ENCODE assay signal across 17 cellular contexts in the genomic region with DNA sequence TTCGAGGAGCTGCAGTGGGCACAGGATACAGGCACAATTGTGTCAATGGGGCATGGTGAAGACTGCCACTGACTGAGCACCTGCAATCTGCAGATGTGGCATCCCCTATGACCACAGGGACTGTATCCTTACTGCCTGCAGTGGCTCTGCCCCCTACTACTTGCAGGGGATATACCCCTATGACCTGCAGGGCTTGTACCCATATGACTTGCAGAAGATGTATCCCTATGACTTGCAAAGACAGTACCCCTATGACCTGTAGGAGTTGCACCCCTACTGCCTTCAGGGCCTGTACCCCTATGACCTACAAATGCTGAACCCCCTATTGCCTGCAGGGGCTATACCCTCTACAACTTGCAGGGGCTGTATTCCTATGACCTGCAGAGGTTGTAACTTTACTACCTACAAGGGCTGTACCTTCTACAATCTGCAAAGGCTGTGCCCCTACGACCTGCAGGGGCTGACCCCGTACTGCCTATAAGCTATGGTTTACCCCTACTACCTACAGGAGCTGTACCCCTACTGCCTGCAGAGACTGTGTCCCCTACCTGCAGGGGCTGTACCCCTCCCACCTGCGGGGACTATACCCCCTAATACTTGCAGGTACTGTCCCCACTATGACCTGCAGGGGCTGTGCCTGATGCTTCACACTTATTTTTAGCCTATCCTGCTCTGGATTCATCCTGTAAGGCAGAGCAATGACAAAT.
A peak's percentile ranks its signal among the peaks of the same experiment; 100 is the strongest.
DNase-seq lines count a peak whose midpoint lies in the region; ATAC-seq and TF ChIP-seq lines count a peak whose summit lies in the region.
"Had no signal": no experiment of that assay in that cellular context is flagged by ENCODE, and none has a peak within 500 bp of the region (broad histone marks: within the 10 kb centered on the region; RNA-seq: fewer than 3 reads in every experiment).

No MANE protein-coding gene starts in this region.

- no peak for DNase-seq in stimulated activated naive CD8-positive, alpha-beta T cell treated with anti-CD3 and anti-CD28 coated beads, Interleukin-15, amount 100 ng/mL, for 72 hours
- no peak for DNase-seq in stimulated activated naive CD8-positive, alpha-beta T cell treated with anti-CD3 and anti-CD28 coated beads, Interleukin-15, Interleukin-2, amounts not matched to agents 100 U/mL and 50 U/mL, for 24 hours
- DNase-seq in naive thymus-derived CD4-positive, alpha-beta T cell: no peak
- DNase-seq in activated effector memory CD4-positive, alpha-beta T cell treated with Interleukin-2 at 50 U/mL for 16 hours: no peak
- DNase-seq in T-helper 9 cell: no peak
- DNase-seq in sigmoid colon: no peak
- DNase-seq: AML-193; Caco-2; CD4-positive, alpha-beta T cell; DMS153; DMS79; GDM1; H9 had no signal

- ATAC-seq in stimulated activated naive CD8-positive, alpha-beta T cell treated with anti-CD3 and anti-CD28 coated beads, Interleukin-15, amount 100 ng/mL, for 72 hours: peak; percentile 51
- no peak for ATAC-seq in stimulated activated naive CD8-positive, alpha-beta T cell treated with anti-CD3 and anti-CD28 coated beads, Interleukin-15, Interleukin-2, amounts not matched to agents 100 U/mL and 50 U/mL, for 24 hours
- peak; percentile 29 for ATAC-seq in naive thymus-derived CD4-positive, alpha-beta T cell
- ATAC-seq in stimulated activated memory B cell treated with anti-CD40 and anti-IgM and Interleukin-4, amounts not matched to agents 10 μg/mL and 1 μg/mL and 100 μg/mL, for 72 hours: peak; percentile 24
- ATAC-seq: A549 had no signal

- H3K9me3 ChIP-seq in naive thymus-derived CD4-positive, alpha-beta T cell (ENCODE audit: control insufficient read depth in 2 of 3, low read length in 3 of 3): no peaks in the 10 kb centered on the region
- H3K9me3 ChIP-seq in sigmoid colon: no peaks in the 10 kb centered on the region
- H3K9me3 ChIP-seq: A549, Caco-2 had no signal

- H3K4me1 ChIP-seq in naive thymus-derived CD4-positive, alpha-beta T cell (ENCODE audit: control insufficient read depth in 2 of 2, insufficient read depth in 2 of 2, low read length in 2 of 2): no peaks in the 10 kb centered on the region
- peaks cover 0 to 9% (median 0%) of the 10 kb centered on the region in 4 donors for H3K4me1 ChIP-seq in sigmoid colon
- H3K4me1 ChIP-seq: Caco-2 had no signal

- no peak for TF ChIP-seq EP300 in sigmoid colon (IDR thresholded peaks at IDR 0.05)

- no peak overlapping the region for H3K27ac Mint-ChIP-seq in stimulated activated naive CD8-positive, alpha-beta T cell treated with anti-CD3 and anti-CD28 coated beads, Interleukin-15, amount 100 ng/mL, for 72 hours
- H3K27ac Mint-ChIP-seq in naive thymus-derived CD4-positive, alpha-beta T cell: no peak overlapping the region
- no peak overlapping the region for H3K27ac Mint-ChIP-seq in stimulated activated memory B cell treated with anti-CD40 and anti-IgM and Interleukin-4, amounts not matched to agents 10 μg/mL and 1 μg/mL and 100 μg/mL, for 72 hours
- H3K27ac Mint-ChIP-seq: CD4-positive, alpha-beta T cell; H9 had no signal

- H3K36me3 ChIP-seq in naive thymus-derived CD4-positive, alpha-beta T cell (ENCODE audit: control insufficient read depth in 2 of 3, insufficient read depth in 3 of 3, low read length in 3 of 3): no peaks in the 10 kb centered on the region
- H3K36me3 ChIP-seq in sigmoid colon: no peaks in the 10 kb centered on the region

- H3K36me3 Mint-ChIP-seq in naive thymus-derived CD4-positive, alpha-beta T cell: no peaks in the 10 kb centered on the region
- no peaks in the 10 kb centered on the region for H3K36me3 Mint-ChIP-seq in stimulated activated memory B cell treated with anti-CD40 and anti-IgM and Interleukin-4, amounts not matched to agents 10 μg/mL and 1 μg/mL and 100 μg/mL, for 72 hours

- no peak for TF ChIP-seq POLR2A in sigmoid colon (IDR thresholded peaks at IDR 0.05)

- no peaks in the 10 kb centered on the region for H3K4me1 Mint-ChIP-seq in stimulated activated naive CD8-positive, alpha-beta T cell treated with anti-CD3 and anti-CD28 coated beads, Interleukin-15, amount 100 ng/mL, for 72 hours
- H3K4me1 Mint-ChIP-seq in naive thymus-derived CD4-positive, alpha-beta T cell: no peaks in the 10 kb centered on the region
- no peaks in the 10 kb centered on the region for H3K4me1 Mint-ChIP-seq in stimulated activated memory B cell treated with anti-CD40 and anti-IgM and Interleukin-4, amounts not matched to agents 10 μg/mL and 1 μg/mL and 100 μg/mL, for 72 hours
- H3K4me1 Mint-ChIP-seq: H9 had no signal

- CTCF ChIA-PET in naive thymus-derived CD4-positive, alpha-beta T cell (lab: Charles Lee): no interaction called here

- no peak overlapping the region for H3K27ac ChIP-seq in naive thymus-derived CD4-positive, alpha-beta T cell (ENCODE audit: low read depth, low read length)
- no peak overlapping the region for H3K27ac ChIP-seq in sigmoid colon
- H3K27ac ChIP-seq: 22Rv1, C4-2B had no signal

- peaks cover 0 to 24% of the 10 kb centered on the region in 2 donors for H3K9me3 Mint-ChIP-seq in stimulated activated naive CD8-positive, alpha-beta T cell treated with anti-CD3 and anti-CD28 coated beads, Interleukin-15, amount 100 ng/mL, for 72 hours
- peaks cover 0 to 7% (median 0%) of the 10 kb centered on the region in 11 donors for H3K9me3 Mint-ChIP-seq in naive thymus-derived CD4-positive, alpha-beta T cell
- H3K9me3 Mint-ChIP-seq in stimulated activated memory B cell treated with anti-CD40 and anti-IgM and Interleukin-4, amounts not matched to agents 10 μg/mL and 1 μg/mL and 100 μg/mL, for 72 hours: peaks cover 11% of the 10 kb centered on the region
- H3K9me3 Mint-ChIP-seq: H9 had no signal

- H3K4me3 ChIP-seq in naive thymus-derived CD4-positive, alpha-beta T cell (ENCODE audit: low read length): no peak overlapping the region
- no peak overlapping the region for H3K4me3 ChIP-seq in sigmoid colon
- H3K4me3 ChIP-seq: A549 had no signal

- TF ChIP-seq CTCF in sigmoid colon (IDR thresholded peaks at IDR 0.05): no peak

- no peaks in the 10 kb centered on the region for H3K27me3 ChIP-seq in naive thymus-derived CD4-positive, alpha-beta T cell (ENCODE audit: control insufficient read depth in 2 of 2, insufficient read depth in 2 of 2, low read length in 2 of 2)
- no peaks in the 10 kb centered on the region for H3K27me3 ChIP-seq in sigmoid colon

- intact Hi-C loops in naive thymus-derived CD4-positive, alpha-beta T cell (cut with micrococcal nuclease): no loop called here
- intact Hi-C loops in sigmoid colon (cut with DNase I): no loop called here

- H3K27me3 Mint-ChIP-seq in stimulated activated naive CD8-positive, alpha-beta T cell treated with anti-CD3 and anti-CD28 coated beads, Interleukin-15, amount 100 ng/mL, for 72 hours: no peaks in the 10 kb centered on the region
- H3K27me3 Mint-ChIP-seq in naive thymus-derived CD4-positive, alpha-beta T cell: no peaks in the 10 kb centered on the region
- no peaks in the 10 kb centered on the region for H3K27me3 Mint-ChIP-seq in stimulated activated memory B cell treated with anti-CD40 and anti-IgM and Interleukin-4, amounts not matched to agents 10 μg/mL and 1 μg/mL and 100 μg/mL, for 72 hours
- H3K27me3 Mint-ChIP-seq: CD4-positive, alpha-beta T cell had no signal

- WGBS in sigmoid colon, 2 donors: 72 to 78% methylated on average over 4 of the region's 4 CpGs

- H3K4me3 Mint-ChIP-seq in stimulated activated naive CD8-positive, alpha-beta T cell treated with anti-CD3 and anti-CD28 coated beads, Interleukin-15, amount 100 ng/mL, for 72 hours: no peak overlapping the region
- no peak overlapping the region for H3K4me3 Mint-ChIP-seq in naive thymus-derived CD4-positive, alpha-beta T cell
- H3K4me3 Mint-ChIP-seq in stimulated activated memory B cell treated with anti-CD40 and anti-IgM and Interleukin-4, amounts not matched to agents 10 μg/mL and 1 μg/mL and 100 μg/mL, for 72 hours: no peak overlapping the region
- H3K4me3 Mint-ChIP-seq: CD4-positive, alpha-beta T cell; H9 had no signal

- POLR2A ChIA-PET in naive thymus-derived CD4-positive, alpha-beta T cell (lab: Charles Lee): no interaction called here
